ENCODE assay signal across 8 cellular contexts in genomic region chr13:49098771-49099512, GRCh38.
DNase-seq lines count a peak whose midpoint lies in the region; ATAC-seq and TF ChIP-seq lines count a peak whose summit lies in the region.

No MANE protein-coding gene starts in this region.

- H3K4me3 ChIP-seq in heart right ventricle: no peak overlapping the region
- H3K4me3 ChIP-seq in thyroid gland (replicated peaks in 1 of 3): no peak overlapping the region

- H3K27ac ChIP-seq in heart right ventricle (peak overlapping the region; percentile 37 to 84 (median 76)), thyroid gland (peak overlapping the region in 2 of 3 donors; percentile 17 to 63)

- intact Hi-C loops in heart right ventricle (cut with DNase I): loop anchor here in 5 of 10 donors (5.0 to 10.0 kb wide), 3 partner anchors 122 to 324 kb away; partner anchors contain the start of gene FNDC3A (in 3 of the 5)
- intact Hi-C loops in thyroid gland (cut with DNase I): no loop called here

- TF ChIP-seq CTCF in heart right ventricle (IDR thresholded peaks at IDR 0.05) (peak; percentile 11 to 69 (median 50)), thyroid gland (IDR thresholded peaks at IDR 0.05) (peak in 3 of 6 experiments; percentile 30 to 34 (median 34))

- in situ Hi-C loops in SK-MEL-5 (cut with HindIII; ENCODE audit: low pct_unique_long_range_greater_than_20kb, low sequenced_read_pairs): no loop called here

- TF ChIP-seq POLR2A in thyroid gland (IDR thresholded peaks at IDR 0.05): no peak

- DNase-seq in SKM-1 treated with dmso at 0.1 percent for 144 hours (lab: John Stamatoyannopoulos, UW; ENCODE audit: unreplicated experiment) (peak; percentile 15), SKM-1 (lab: John Stamatoyannopoulos, UW; ENCODE audit: unreplicated experiment) (no peak), SK-MEL-5 (ENCODE audit: low read depth, low spot score) (peak; percentile 66), heart right ventricle (no peak), thyroid gland (no peak), NCI-H345 (lab: John Stamatoyannopoulos, UW) (no peak)

- H3K4me1 ChIP-seq in heart right ventricle (peaks cover 10 to 40% (median 30%) of the 10 kb centered on the region in 9 donors), thyroid gland (peaks cover 14 to 28% of the 10 kb centered on the region in 2 donors)

- ATAC-seq in heart right ventricle (peak in 4 of 8 donors; percentile 59 to 68 (median 62)), GM19455 (IDR thresholded peaks at IDR 0.05; ENCODE audit: unreplicated experiment) (no peak), GM18873 (IDR thresholded peaks at IDR 0.05; ENCODE audit: low FRiP score, unreplicated experiment) (no peak)

- no peaks in the 10 kb centered on the region for H3K27me3 ChIP-seq in heart right ventricle
- no peaks in the 10 kb centered on the region for H3K27me3 ChIP-seq in thyroid gland

- H3K9me3 ChIP-seq in heart right ventricle (no peaks in the 10 kb centered on the region), thyroid gland (no peaks in the 10 kb centered on the region)

- H3K36me3 ChIP-seq in heart right ventricle: no peaks in the 10 kb centered on the region
- no peaks in the 10 kb centered on the region for H3K36me3 ChIP-seq in thyroid gland

Comparison
In these comparisons a context has a peak if more than half of its experiments do, and no peak if none do; other contexts are left out.
1. DNase-seq: peak in SKM-1 treated with dmso at 0.1 percent for 144 hours (single experiment) and SK-MEL-5 (single experiment); none in SKM-1 (single experiment), heart right ventricle (0 of 2), thyroid gland (0 of 2) and NCI-H345 (single experiment).